ENCODE assay signal across 2 cellular contexts in genomic region chr22:46508391-46508999, GRCh38.
TF ChIP-seq lines count a peak whose summit lies in the region.

No MANE protein-coding gene starts in this region.

TF ChIP-seq in IMR-90, 13 proteins besides CTCF, POLR2A, EP300 and RAD21:
- TF ChIP-seq NFE2L2 (IDR thresholded peaks at IDR 0.05; ENCODE audit: low read depth, low read length) (no peak), CHD1 (IDR thresholded peaks at IDR 0.05; ENCODE audit: low read depth, low read length) (no peak), RCOR1 (IDR thresholded peaks at IDR 0.05; ENCODE audit: insufficient replicate concordance, low read length) (no peak), MAZ (IDR thresholded peaks at IDR 0.05; ENCODE audit: borderline replicate concordance, low read depth, low read length) (no peak), ELK1 (IDR thresholded peaks at IDR 0.05; ENCODE audit: borderline replicate concordance, low read depth, low read length) (no peak), MAFK (IDR thresholded peaks at IDR 0.05; ENCODE audit: low read depth, low read length) (no peak), FOS (IDR thresholded peaks at IDR 0.05; ENCODE audit: low read depth, low read length) (no peak)
TF ChIP-seq in IMR-90: peak in this region for 0.

TF ChIP-seq in H1, 55 proteins besides CTCF, POLR2A, EP300 and RAD21:
- TF ChIP-seq TAF7 (optimal IDR thresholded peaks at IDR 0.05; ENCODE audit: borderline replicate concordance, low read depth, low read length) (no peak), JUN (IDR thresholded peaks at IDR 0.05; ENCODE audit: low read depth, low read length) (no peak), CBX8 (IDR thresholded peaks at IDR 0.05; ENCODE audit: borderline replicate concordance, low read depth, low read length) (no peak), SRF (IDR thresholded peaks at IDR 0.05; ENCODE audit: low read depth, low read length) (no peak), KDM5A (IDR thresholded peaks at IDR 0.05; ENCODE audit: low read length) (no peak), ATF3 (IDR thresholded peaks at IDR 0.05; ENCODE audit: insufficient read depth, low read depth, low read length) (no peak), SIRT6 (IDR thresholded peaks at IDR 0.05; ENCODE audit: low read length) (no peak), TBP (IDR thresholded peaks at IDR 0.05; ENCODE audit: low read depth, low read length) (no peak), RBBP5 (IDR thresholded peaks at IDR 0.05; ENCODE audit: borderline replicate concordance, low read depth, low read length) (no peak), MAX (IDR thresholded peaks at IDR 0.05) (no peak), NANOG (IDR thresholded peaks at IDR 0.05; ENCODE audit: insufficient read depth, low read depth, low read length, poor library complexity, severe bottlenecking) (no peak), USF2 (IDR thresholded peaks at IDR 0.05; ENCODE audit: low read length) (no peak), SP1 (IDR thresholded peaks at IDR 0.05; ENCODE audit: low read depth, low read length) (no peak), MAFK (IDR thresholded peaks at IDR 0.05; ENCODE audit: low read depth, low read length) (no peak)
